8 cellular contexts compared by ENCODE assay signal in genomic region chr21:46189213-46189958, GRCh38. TPM values are rescaled to one million over a fixed set of nuclear protein-coding genes. Genes with fewer than 3 reads are reported as not detected.
DNase-seq lines count a peak whose midpoint lies in the region; ATAC-seq and TF ChIP-seq lines count a peak whose summit lies in the region.

No MANE protein-coding gene starts in this region.

- H3K27me3 ChIP-seq in prostate gland (replicated peaks; ENCODE audit: insufficient read depth) = no peaks in the 10 kb centered on the region
- H3K27me3 ChIP-seq in naive thymus-derived CD4-positive, alpha-beta T cell (ENCODE audit: control insufficient read depth in 2 of 2, insufficient read depth in 2 of 2, low read length in 2 of 2) = no peaks in the 10 kb centered on the region

- peaks cover 23% of the 10 kb centered on the region for H3K4me1 ChIP-seq in prostate gland (replicated peaks)
- H3K4me1 ChIP-seq in naive thymus-derived CD4-positive, alpha-beta T cell (ENCODE audit: control insufficient read depth in 2 of 2, insufficient read depth in 2 of 2, low read length in 2 of 2) = no peaks in the 10 kb centered on the region

- H3K9me3 Mint-ChIP-seq in glutamatergic neuron (ENCODE audit: unreplicated experiment) = peaks cover 26% of the 10 kb centered on the region
- H3K9me3 Mint-ChIP-seq in naive thymus-derived CD4-positive, alpha-beta T cell = peaks cover 0 to 5% (median 0%) of the 10 kb centered on the region in 11 donors

- POLR2A ChIA-PET in naive thymus-derived CD4-positive, alpha-beta T cell (lab: Charles Lee) = no interaction called here

- intact Hi-C loops in prostate gland (cut with DNase I) = loop anchor here (5.0 kb wide), 1 partner anchor 217 kb away; no protein-coding TSS in a partner anchor
- intact Hi-C loops in naive thymus-derived CD4-positive, alpha-beta T cell (cut with micrococcal nuclease) = no loop called here

- no peaks in the 10 kb centered on the region for H3K9me3 ChIP-seq in prostate gland
- H3K9me3 ChIP-seq in naive thymus-derived CD4-positive, alpha-beta T cell (ENCODE audit: control insufficient read depth in 2 of 3, low read length in 3 of 3) = no peaks in the 10 kb centered on the region

- CTCF ChIA-PET in naive thymus-derived CD4-positive, alpha-beta T cell (lab: Charles Lee) = no interaction called here

- H3K4me3 ChIP-seq in prostate gland = peak overlapping the region in 1 of 2 donors; percentile 4
- no peak overlapping the region for H3K4me3 ChIP-seq in naive thymus-derived CD4-positive, alpha-beta T cell (ENCODE audit: low read length)

- TF ChIP-seq POLR2A in prostate gland (IDR thresholded peaks at IDR 0.05) = peak; percentile 22

- DNase-seq in GM03348 (ENCODE audit: low spot score) (peak; percentile 68), glutamatergic neuron (no peak), prostate gland (ENCODE audit: low spot score) (peak; percentile 62), NOMO-1 (lab: John Stamatoyannopoulos, UW; ENCODE audit: unreplicated experiment in 2 of 2) (no peak)
- no peak for DNase-seq in naive thymus-derived CD4-positive, alpha-beta T cell

- 40% methylated on average over 9 of the region's 9 CpGs for WGBS in prostate gland

- H3K36me3 ChIP-seq in prostate gland = no peaks in the 10 kb centered on the region
- peaks cover 0 to 35% (median 0%) of the 10 kb centered on the region in 3 experiments for H3K36me3 ChIP-seq in naive thymus-derived CD4-positive, alpha-beta T cell (ENCODE audit: control insufficient read depth in 2 of 3, insufficient read depth in 3 of 3, low read length in 3 of 3)

- peak overlapping the region; percentile 43 for H3K4me3 Mint-ChIP-seq in glutamatergic neuron (ENCODE audit: unreplicated experiment)
- no peak overlapping the region for H3K4me3 Mint-ChIP-seq in naive thymus-derived CD4-positive, alpha-beta T cell

- no peak for ATAC-seq in GM21576 (IDR thresholded peaks at IDR 0.05; ENCODE audit: unreplicated experiment)
- no peak for ATAC-seq in naive thymus-derived CD4-positive, alpha-beta T cell
- ATAC-seq in GM18858 (IDR thresholded peaks at IDR 0.05; ENCODE audit: unreplicated experiment) = no peak

- H3K27me3 Mint-ChIP-seq in glutamatergic neuron (ENCODE audit: unreplicated experiment) = peaks cover 34% of the 10 kb centered on the region
- H3K27me3 Mint-ChIP-seq in naive thymus-derived CD4-positive, alpha-beta T cell = no peaks in the 10 kb centered on the region

- peaks cover 44% of the 10 kb centered on the region for H3K4me1 Mint-ChIP-seq in glutamatergic neuron (ENCODE audit: low read depth, unreplicated experiment)
- H3K4me1 Mint-ChIP-seq in naive thymus-derived CD4-positive, alpha-beta T cell = peaks cover 0 to 13% (median 10%) of the 10 kb centered on the region in 7 donors

- H3K27ac ChIP-seq in VCaP = peak overlapping the region; percentile 98
- H3K27ac ChIP-seq in prostate gland = peak overlapping the region; percentile 96 to 99
- H3K27ac ChIP-seq in naive thymus-derived CD4-positive, alpha-beta T cell (ENCODE audit: low read depth, low read length) = no peak overlapping the region

- H3K36me3 Mint-ChIP-seq in glutamatergic neuron (ENCODE audit: unreplicated experiment) = peaks cover 2% of the 10 kb centered on the region
- peaks cover 0 to 15% (median 11%) of the 10 kb centered on the region in 5 donors for H3K36me3 Mint-ChIP-seq in naive thymus-derived CD4-positive, alpha-beta T cell

- H3K27ac Mint-ChIP-seq in glutamatergic neuron (ENCODE audit: unreplicated experiment) = peak overlapping the region; percentile 97
- no peak overlapping the region for H3K27ac Mint-ChIP-seq in naive thymus-derived CD4-positive, alpha-beta T cell

- TF ChIP-seq CTCF in VCaP (conservative IDR thresholded peaks at IDR 0.05) (no peak), glutamatergic neuron (IDR thresholded peaks at IDR 0.05; ENCODE audit: partially characterized antibody, unreplicated experiment) (no peak), prostate gland (IDR thresholded peaks at IDR 0.05) (no peak)

RNA-seq across cellular contexts. Expression of gene SPATC1L, which starts 5.1 kb away (rescaled TPM):
- total RNA-seq in glutamatergic neuron (ENCODE audit: unreplicated experiment) (58.7 TPM), prostate gland (10 to 100 TPM; 42.0 to 79.4 TPM)
- total RNA-seq in naive thymus-derived CD4-positive, alpha-beta T cell = 10 to 100 TPM in 3 of 5 experiments, 1 to 10 TPM in 2; 3.7 to 17.9 (median 11.4) TPM
- 10 to 100 TPM in 1 of 2 donors, 1 to 10 TPM in 1; 7.7 to 17.1 TPM for polyA plus RNA-seq in naive thymus-derived CD4-positive, alpha-beta T cell

RNA-seq across cellular contexts. Expression of gene FTCD, which starts 34.0 kb away (rescaled TPM):
- total RNA-seq in glutamatergic neuron (ENCODE audit: unreplicated experiment) = 13.4 TPM
- total RNA-seq in prostate gland = 10 to 100 TPM in 1 of 2 donors, 1 to 10 TPM in 1; 1.4 to 19.0 TPM
- total RNA-seq in naive thymus-derived CD4-positive, alpha-beta T cell = 1 to 10 TPM in 3 of 5 experiments, under 1 TPM in 2; 0.29 to 5.7 (median 2.0) TPM
- not detected for polyA plus RNA-seq in naive thymus-derived CD4-positive, alpha-beta T cell

RNA-seq across cellular contexts. Expression of gene LSS, which starts 39.2 kb away (rescaled TPM):
- total RNA-seq in glutamatergic neuron (ENCODE audit: unreplicated experiment) (390 TPM), prostate gland (100 to 1,000 TPM in 1 of 2 donors, 10 to 100 TPM in 1; 95.5 to 145 TPM)
- 10 to 100 TPM; 41.3 to 64.4 (median 44.9) TPM for total RNA-seq in naive thymus-derived CD4-positive, alpha-beta T cell
- 10 to 100 TPM; 10.7 to 15.2 TPM for polyA plus RNA-seq in naive thymus-derived CD4-positive, alpha-beta T cell

Comparison
In these comparisons a context has a peak if more than half of its experiments do, and no peak if none do; other contexts are left out.
1. DNase-seq: peak in GM03348 (single experiment) and prostate gland (single experiment); none in glutamatergic neuron (single experiment), naive thymus-derived CD4-positive, alpha-beta T cell (0 of 9) and NOMO-1 (0 of 2).